11 cellular contexts compared by ENCODE assay signal in genomic region chr3:194272861-194273266, GRCh38.
DNase-seq lines count a peak whose midpoint lies in the region; ATAC-seq, FAIRE-seq and TF ChIP-seq lines count a peak whose summit lies in the region.
"Had no signal": no experiment of that assay in that cellular context is flagged by ENCODE, and none has a peak within 500 bp of the region (broad histone marks: within the 10 kb centered on the region; RNA-seq: fewer than 3 reads in every experiment).

No MANE protein-coding gene starts in this region.

- H3K27ac ChIP-seq in rectal smooth muscle tissue (ENCODE audit: low read depth, low read length): peak overlapping the region; percentile 90
- no peak overlapping the region for H3K27ac ChIP-seq in Karpas-422 (ENCODE audit: low read length)

- FAIRE-seq in D721Med (lab: Jason Lieb, UNC): peak; percentile 84

- DNase-seq in D721Med (ENCODE audit: insufficient read length, low spot score) (peak; percentile 93), NCI-H82 (lab: John Stamatoyannopoulos, UW) (peak; percentile 92), foreskin fibroblast (peak; percentile 57 to 87), dermis blood vessel endothelial cell (no peak), glomerular visceral epithelial cell (ENCODE audit: extremely low spot score) (no peak), Karpas-422 (no peak)
- DNase-seq: activated CD4-positive, alpha-beta T cell treated with anti-CD3 and anti-CD28 coated beads, Interleukin-2, amount 50 U/mL, for 1 hour; NCI-H2081 had no signal

- no peak overlapping the region for H3K4me2 ChIP-seq in Karpas-422 (ENCODE audit: low read depth, low read length, poor library complexity, severe bottlenecking)

- no peaks in the 10 kb centered on the region for H3K79me2 ChIP-seq in Karpas-422 (ENCODE audit: low read length)

- ATAC-seq in GM18870 (IDR thresholded peaks at IDR 0.05; ENCODE audit: unreplicated experiment): no peak

- no peak overlapping the region for H3K4me3 ChIP-seq in foreskin fibroblast (ENCODE audit: low read depth in 1 of 2, low read length in 2 of 2)
- no peak overlapping the region for H3K4me3 ChIP-seq in rectal smooth muscle tissue (ENCODE audit: low read length)
- H3K4me3 ChIP-seq in Karpas-422 (ENCODE audit: low read length): no peak overlapping the region

- TF ChIP-seq CTCF in D721Med (IDR thresholded peaks at IDR 0.05; ENCODE audit: insufficient read depth, missing control alignments): no peak
- TF ChIP-seq CTCF in foreskin fibroblast (IDR thresholded peaks at IDR 0.05; ENCODE audit: low read depth, low read length): no peak

- no peaks in the 10 kb centered on the region for H3K9me2 ChIP-seq in Karpas-422 (replicated peaks; ENCODE audit: insufficient read depth, low read length)

- H3K9ac ChIP-seq in rectal smooth muscle tissue (ENCODE audit: low read length) (no peak overlapping the region), Karpas-422 (ENCODE audit: low read length) (no peak overlapping the region)

- H3K27me3 ChIP-seq in rectal smooth muscle tissue (ENCODE audit: control insufficient read depth, insufficient read depth, low read length): no peaks in the 10 kb centered on the region
- H3K27me3 ChIP-seq in Karpas-422 (ENCODE audit: low read length): no peaks in the 10 kb centered on the region

- H3K9me3 ChIP-seq in Karpas-422 (ENCODE audit: low read length): no peaks in the 10 kb centered on the region
- H3K9me3 ChIP-seq: Caco-2 had no signal

- H4K20me1 ChIP-seq in Karpas-422 (ENCODE audit: insufficient read depth, low read depth, low read length): no peaks in the 10 kb centered on the region; the same call in 1 of the 2 replicates

- H2AFZ ChIP-seq in Karpas-422 (ENCODE audit: low read length): no peak overlapping the region

- no peaks in the 10 kb centered on the region for H3K36me3 ChIP-seq in rectal smooth muscle tissue (ENCODE audit: control insufficient read depth, insufficient read depth, low read length)
- no peaks in the 10 kb centered on the region for H3K36me3 ChIP-seq in Karpas-422 (ENCODE audit: insufficient read depth, low read length)

- H3K4me1 ChIP-seq in rectal smooth muscle tissue (ENCODE audit: control insufficient read depth, insufficient read depth, low read length): peaks cover 37% of the 10 kb centered on the region
- H3K4me1 ChIP-seq in Karpas-422 (ENCODE audit: low read length): no peaks in the 10 kb centered on the region

Comparison
In these comparisons a context has a peak if more than half of its experiments do, and no peak if none do; other contexts are left out.
1. DNase-seq: peak in D721Med (single experiment), NCI-H82 (single experiment) and foreskin fibroblast (2 of 2); none in dermis blood vessel endothelial cell (single experiment), glomerular visceral epithelial cell (single experiment) and Karpas-422 (single experiment).